10 cellular contexts compared by ENCODE assay signal in the genomic region with DNA sequence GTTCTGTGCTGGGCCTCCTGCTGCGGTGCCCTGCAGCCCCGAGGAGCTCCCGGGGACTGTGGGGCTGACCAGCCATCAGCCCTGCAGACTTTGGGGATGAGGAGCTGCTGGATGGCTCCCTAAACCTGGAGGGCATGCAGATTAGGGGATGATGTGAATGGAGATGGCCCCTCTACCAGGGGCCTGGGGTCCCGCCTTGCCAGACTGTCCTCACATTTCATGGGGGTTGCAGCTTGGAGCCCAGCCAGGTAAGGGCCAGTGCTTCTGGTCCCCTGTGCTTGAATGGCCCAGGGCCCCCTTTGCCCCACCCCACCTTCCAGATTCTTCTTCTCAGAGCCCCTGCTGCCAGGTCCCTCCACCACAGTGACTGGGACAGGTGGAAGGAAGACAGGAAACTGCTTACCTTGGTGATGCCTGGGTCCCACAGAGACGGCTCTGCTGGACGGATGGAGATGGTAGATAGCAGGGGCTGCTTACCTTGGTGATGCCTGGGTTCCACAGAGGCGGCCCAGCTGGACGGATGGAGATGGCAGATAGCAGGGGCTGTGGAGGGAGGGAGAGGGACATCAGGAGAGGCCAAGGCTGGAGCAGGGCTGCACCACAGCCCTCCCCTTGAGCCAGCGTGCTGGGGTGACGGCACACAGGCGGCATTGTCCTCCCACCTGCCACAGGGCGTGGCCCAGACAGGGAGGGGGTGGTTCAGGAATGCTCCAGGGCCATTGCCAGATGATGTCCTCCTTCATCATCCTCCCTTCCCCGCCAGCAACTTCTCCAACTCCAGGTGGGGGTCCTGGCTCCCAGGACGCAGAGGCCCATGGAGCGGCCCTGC. TPM values are rescaled to one million over a fixed set of nuclear protein-coding genes. Genes with fewer than 3 reads are reported as not detected.
A peak's percentile ranks its signal among the peaks of the same experiment; 100 is the strongest.
DNase-seq lines count a peak whose midpoint lies in the region; ATAC-seq and TF ChIP-seq lines count a peak whose summit lies in the region.
"Had no signal": no experiment of that assay in that cellular context is flagged by ENCODE, and none has a peak within 500 bp of the region (broad histone marks: within the 10 kb centered on the region; RNA-seq: fewer than 3 reads in every experiment).

TSS of gene SPTBN5 (minus strand) at position 632 of the 829 bp plus-strand sequence. CDS start at position 76, 556 bp downstream.

- H3K27ac Mint-ChIP-seq in natural killer cell treated with Interleukin-12 subunit alpha and Interleukin-12 subunit beta and Interleukin-15 and Interleukin-18, amount 100 ng/mL, for 72 hours = peak within 1 kb of the TSS; percentile 76 to 86

- no peaks in the 10 kb centered on the region for H3K9me3 Mint-ChIP-seq in natural killer cell treated with Interleukin-12 subunit alpha and Interleukin-12 subunit beta and Interleukin-15 and Interleukin-18, amount 100 ng/mL, for 72 hours

- H3K36me3 Mint-ChIP-seq in natural killer cell treated with Interleukin-12 subunit alpha and Interleukin-12 subunit beta and Interleukin-15 and Interleukin-18, amount 100 ng/mL, for 72 hours = no peaks in the 10 kb centered on the region

- H3K27ac ChIP-seq in HCT116 (ENCODE audit: low read depth, low read length) (peak within 1 kb of the TSS; percentile 33; the same call in 1 of the 2 replicates), mammary epithelial cell (ENCODE audit: insufficient read depth, low read depth, low read length) (peak within 1 kb of the TSS; percentile 72)
- H3K27ac ChIP-seq: PC-9 had no signal

- POLR2A ChIA-PET in AG04449 (lab: Yijun Ruan, JAX) = no interaction called here
- POLR2A ChIA-PET in HCT116 (lab: Charles Lee) = interaction anchor here (1.0 kb wide), 1 partner anchor 120 kb away, joined by 3 read pairs; no protein-coding TSS in a partner anchor

- H3K4me3 Mint-ChIP-seq in natural killer cell treated with Interleukin-12 subunit alpha and Interleukin-12 subunit beta and Interleukin-15 and Interleukin-18, amount 100 ng/mL, for 72 hours = peak within 1 kb of the TSS; percentile 86

- H3K4me2 ChIP-seq in HCT116 (ENCODE audit: low read length) (peak within 1 kb of the TSS; percentile 64), mammary epithelial cell (ENCODE audit: insufficient read depth, low read depth, low read length) (peak within 1 kb of the TSS; percentile 81)
- H3K4me2 ChIP-seq: PC-9 had no signal

- H3K27me3 ChIP-seq in HCT116 (ENCODE audit: insufficient read depth, low read length) (no peaks in the 10 kb centered on the region), mammary epithelial cell (ENCODE audit: insufficient read depth, low read length) (no peaks in the 10 kb centered on the region)

- H3K27me3 Mint-ChIP-seq in natural killer cell treated with Interleukin-12 subunit alpha and Interleukin-12 subunit beta and Interleukin-15 and Interleukin-18, amount 100 ng/mL, for 72 hours = no peaks in the 10 kb centered on the region

- H3K9ac ChIP-seq in HCT116 (ENCODE audit: low read length) (peak within 1 kb of the TSS; percentile 33), mammary epithelial cell (ENCODE audit: insufficient read depth, low read length) (peak within 1 kb of the TSS; percentile 57)

- in situ Hi-C loops in mammary epithelial cell (cut with MboI; ENCODE audit: low sequenced_read_pairs in 2 of 2) = no loop called here

- TF ChIP-seq CTCF in AG04449 (IDR thresholded peaks at IDR 0.05; ENCODE audit: insufficient read depth, low read length, missing control alignments) = no peak
- no peak for TF ChIP-seq CTCF in HCT116 (IDR thresholded peaks at IDR 0.05 in 2 of 3, conservative IDR thresholded peaks at IDR 0.05 in 1 of 3; ENCODE audit: borderline replicate concordance in 1 of 3, insufficient read depth in 1 of 3, low read depth in 2 of 3, low read length in 2 of 3)
- TF ChIP-seq CTCF in mammary epithelial cell (conservative IDR thresholded peaks at IDR 0.05 in 1 of 2, IDR thresholded peaks at IDR 0.05 in 1 of 2; ENCODE audit: extremely low read depth in 1 of 2, insufficient read depth in 1 of 2, low read depth in 1 of 2, low read length in 2 of 2) = no peak

- no peaks in the 10 kb centered on the region for H3K9me2 ChIP-seq in HCT116 (ENCODE audit: insufficient read depth)

- BruUV-seq in HCT116 (replicated peaks; lab: Mats Ljungman, UMichigan) (no TSS peak), mammary epithelial cell (replicated peaks; lab: Mats Ljungman, UMichigan) (no TSS peak)

- ATAC-seq in HCT116 = peak; percentile 53
- no peak for ATAC-seq in natural killer cell treated with Interleukin-12 subunit alpha and Interleukin-12 subunit beta and Interleukin-15 and Interleukin-18, amount 100 ng/mL, for 72 hours
- no peak for ATAC-seq in HG03342 (IDR thresholded peaks at IDR 0.05; ENCODE audit: unreplicated experiment)
- ATAC-seq in GM19324 (IDR thresholded peaks at IDR 0.05; ENCODE audit: low FRiP score, unreplicated experiment) = no peak

- H4K20me1 ChIP-seq in HCT116 (ENCODE audit: insufficient read depth) = no peaks in the 10 kb centered on the region
- H4K20me1 ChIP-seq in mammary epithelial cell (ENCODE audit: insufficient read depth, low read length) = no peaks in the 10 kb centered on the region

- intact Hi-C loops in HCT116 (cut with micrococcal nuclease) = no loop called here
- intact Hi-C loops in mammary epithelial cell (cut with micrococcal nuclease) = loop anchor here (2.0 kb wide), 1 partner anchor 61 kb away; no protein-coding TSS in a partner anchor

- H3K79me2 ChIP-seq in HCT116 (ENCODE audit: insufficient read depth, low read length) = no peaks in the 10 kb centered on the region
- H3K79me2 ChIP-seq in mammary epithelial cell (ENCODE audit: insufficient read depth, low read length) = no peaks in the 10 kb centered on the region

- TF ChIP-seq POLR2A in HCT116 (IDR thresholded peaks at IDR 0.05; ENCODE audit: borderline replicate concordance, extremely low read depth, insufficient read depth, insufficient read length) = no peak

- 32% methylated on average over 8 of the region's 15 CpGs for WGBS in mammary epithelial cell (ENCODE audit: low coverage, missing lambda C conversion rate)

- CTCF ChIA-PET in AG04449 (lab: Yijun Ruan, JAX) = interaction anchor here (1.2 to 4.9 kb wide), 6 partner anchors 9 to 120 kb away, joined by 3 to 35 read pairs (median 6); no protein-coding TSS in a partner anchor
- CTCF ChIA-PET in HCT116 (lab: Charles Lee) = interaction anchor here (0.9 to 2.5 kb wide), 4 partner anchors 11 to 119 kb away, joined by 3 to 20 read pairs (median 4); partner anchors contain the start of gene MAPKBP1
- CTCF ChIA-PET in mammary epithelial cell (lab: Charles Lee; ENCODE audit: low non-redundant PET) = no interaction called here

- H3K4me1 ChIP-seq in HCT116 (ENCODE audit: control insufficient read depth in 1 of 2, insufficient read depth in 2 of 2, low read length in 2 of 2) (peaks cover 27 to 30% of the 10 kb centered on the region in 2 experiments), mammary epithelial cell (ENCODE audit: insufficient read depth, low read length) (peaks cover 32% of the 10 kb centered on the region)

- H3K9me3 ChIP-seq in HCT116 (ENCODE audit: control insufficient read depth in 1 of 2, insufficient read depth in 1 of 2, low read depth in 1 of 2, low read length in 2 of 2) (no peaks in the 10 kb centered on the region), mammary epithelial cell (replicated peaks; ENCODE audit: insufficient read depth, low read length) (no peaks in the 10 kb centered on the region)

- H2AFZ ChIP-seq in HCT116 (ENCODE audit: low read depth, low read length, poor library complexity, severe bottlenecking) (no peak within 1 kb of the TSS), mammary epithelial cell (ENCODE audit: low read depth, low read length) (peak within 1 kb of the TSS; percentile 49)
- H2AFZ ChIP-seq: PC-9 had no signal

- dilution Hi-C loops in mammary epithelial cell (cut with HindIII; ENCODE audit: low sequenced_read_pairs) = no loop called here

- H3K4me3 ChIP-seq in AG04449 (ENCODE audit: low read depth, low read length) = peak within 1 kb of the TSS; percentile 8; the same call in 1 of the 2 replicates
- peak within 1 kb of the TSS in 1 of 2 experiments; percentile 2; a peak in 1 of 4 replicates for H3K4me3 ChIP-seq in HCT116 (replicated peaks in 1 of 2; ENCODE audit: low read depth in 1 of 2, low read length in 2 of 2)
- H3K4me3 ChIP-seq in mammary epithelial cell (replicated peaks in 1 of 3; ENCODE audit: insufficient read depth in 1 of 3, low read depth in 2 of 3, low read length in 3 of 3) = peak within 1 kb of the TSS in 2 of 3 experiments; percentile 6 to 16
- H3K4me3 ChIP-seq: PC-9 had no signal

- peaks cover 15 to 20% of the 10 kb centered on the region in 2 donors for H3K4me1 Mint-ChIP-seq in natural killer cell treated with Interleukin-12 subunit alpha and Interleukin-12 subunit beta and Interleukin-15 and Interleukin-18, amount 100 ng/mL, for 72 hours (ENCODE audit: low read depth in 2 of 2)

- no peak for TF ChIP-seq RAD21 in HCT116 (IDR thresholded peaks at IDR 0.05; ENCODE audit: low read depth)

- DNase-seq in AG04449 (ENCODE audit: low read depth, low spot score) (no peak), HCT116 (ENCODE audit: low read depth, low spot score) (no peak), mammary epithelial cell (peak; percentile 70), nucleus accumbens (lab: John Stamatoyannopoulos, UW) (no peak), SKM-1 (lab: John Stamatoyannopoulos, UW; ENCODE audit: unreplicated experiment) (no peak)
- DNase-seq in natural killer cell treated with Interleukin-12 subunit alpha and Interleukin-12 subunit beta and Interleukin-15 and Interleukin-18, amount 100 ng/mL, for 72 hours (ENCODE audit: low spot score) = no peak
- DNase-seq: PC-9; stimulated activated CD4-positive, alpha-beta T cell treated with anti-CD3 and anti-CD28 coated beads, Interleukin-1b, Interleukin-23, amount 100 ng/mL, for 48 hours had no signal

- RAD21 ChIA-PET in HCT116 (lab: Charles Lee; ENCODE audit: low non-redundant PET in 1 of 2, low total read pairs in 2 of 2, uncharacterized antibody in 2 of 2, unreplicated experiment in 2 of 2) = no interaction called here

- 0 out of 4 replicates have a peak, but pooled peaks cover 0 to 3% of the 10 kb centered on the region in 2 experiments for H3K36me3 ChIP-seq in HCT116 (ENCODE audit: control insufficient read depth in 1 of 2, insufficient read depth in 2 of 2, low read length in 2 of 2)
- peaks cover 6% of the 10 kb centered on the region for H3K36me3 ChIP-seq in mammary epithelial cell (ENCODE audit: insufficient read depth, low read length)

TF ChIP-seq in HCT116, 20 proteins besides CTCF, POLR2A, EP300 and RAD21 (continues in another document):
- TF ChIP-seq EGR1 (IDR thresholded peaks at IDR 0.05; ENCODE audit: low read depth) = no peak; the same call in 1 of the 2 replicates
- TF ChIP-seq, protein P1, sequence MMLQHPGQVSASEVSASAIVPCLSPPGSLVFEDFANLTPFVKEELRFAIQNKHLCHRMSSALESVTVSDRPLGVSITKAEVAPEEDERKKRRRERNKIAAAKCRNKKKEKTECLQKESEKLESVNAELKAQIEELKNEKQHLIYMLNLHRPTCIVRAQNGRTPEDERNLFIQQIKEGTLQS (IDR thresholded peaks at IDR 0.05) = no peak
- no peak for TF ChIP-seq CEBPB (IDR thresholded peaks at IDR 0.05; ENCODE audit: low read depth)

RNA-seq across cellular contexts. Expression of gene SPTBN5, which starts in this region (rescaled TPM):
- total RNA-seq in HCT116 (2021; ENCODE audit: unreplicated experiment) (0.96 TPM), mammary epithelial cell (10 to 100 TPM in 1 of 2 donors, 1 to 10 TPM in 1; 3.0 to 17.0 TPM)
- 0.76 and 0.90 TPM in 2 replicates for polyA plus RNA-seq in HCT116 (2012)
- 2.1 TPM for polyA plus RNA-seq in mammary epithelial cell
- 0.93 TPM for polyA minus RNA-seq in mammary epithelial cell
- 1 to 10 TPM; 1.1 to 2.4 TPM for total RNA-seq in natural killer cell treated with Interleukin-12 subunit alpha and Interleukin-12 subunit beta and Interleukin-15 and Interleukin-18, amount 100 ng/mL, for 72 hours

Comparison
In these comparisons a context has a peak if more than half of its experiments do, and no peak if none do; other contexts are left out.
1. Peak in ATAC-seq, H3K27ac ChIP-seq, H3K9ac ChIP-seq and H3K4me2 ChIP-seq in HCT116; RNA of the gene not detected or under 1 TPM.